In genomic region chr1:156114919-156115513, GRCh38 we compare ENCODE assay signal across 1 cellular context.
A peak's percentile ranks its signal among the peaks of the same experiment; 100 is the strongest.
TF ChIP-seq lines count a peak whose summit lies in the region.

No MANE protein-coding gene starts in this region.

TF ChIP-seq in GM12878, 131 proteins besides CTCF, POLR2A, EP300 and RAD21 (continued from another document):
- TF ChIP-seq NKRF (conservative IDR thresholded peaks at IDR 0.05) (0 out of 2 replicates have a peak, but pooled peaks have one; percentile 45), HDGF (IDR thresholded peaks at IDR 0.05) (no peak), RB1 (IDR thresholded peaks at IDR 0.05; ENCODE audit: borderline replicate concordance) (0 out of 2 replicates have a peak, but pooled peaks have one; percentile 44), LARP7 (IDR thresholded peaks at IDR 0.05) (peak; percentile 86), MLLT1 (IDR thresholded peaks at IDR 0.05) (no peak), PBX3 (IDR thresholded peaks at IDR 0.05; ENCODE audit: insufficient replicate concordance, low read depth, low read length) (peak; percentile 49), DPF2 (IDR thresholded peaks at IDR 0.05) (0 out of 2 replicates have a peak, but pooled peaks have one; percentile 14), RUNX3 (IDR thresholded peaks at IDR 0.05; ENCODE audit: low read length) (0 out of 2 replicates have a peak, but pooled peaks have one; percentile 9), STAT1 (conservative IDR thresholded peaks at IDR 0.05) (no peak), HDAC6 (IDR thresholded peaks at IDR 0.05; ENCODE audit: unreplicated experiment) (peak; percentile 85), NR2F1 (conservative IDR thresholded peaks at IDR 0.05) (no peak; the same call in 1 of the 2 replicates), CREM (IDR thresholded peaks at IDR 0.05; ENCODE audit: low read depth) (no peak), CHD1 (IDR thresholded peaks at IDR 0.05; ENCODE audit: low read depth, low read length) (peak; percentile 23; the same call in 1 of the 2 replicates), SUZ12 (IDR thresholded peaks at IDR 0.05; ENCODE audit: unreplicated experiment) (no peak), PAX5 (IDR thresholded peaks at IDR 0.05; ENCODE audit: borderline replicate concordance, low read depth, low read length) (no peak), MXI1 (IDR thresholded peaks at IDR 0.05; ENCODE audit: low read depth, low read length) (0 out of 2 replicates have a peak, but pooled peaks have one; percentile 29), SMARCA5 (IDR thresholded peaks at IDR 0.05) (peak; percentile 63; the same call in 1 of the 2 replicates), GATAD2B (conservative IDR thresholded peaks at IDR 0.05; ENCODE audit: low read depth) (peak; percentile 80), BACH1 (IDR thresholded peaks at IDR 0.05; ENCODE audit: borderline replicate concordance) (0 out of 2 replicates have a peak, but pooled peaks have one; percentile 16), PKNOX1 (IDR thresholded peaks at IDR 0.05) (peak; percentile 79), ZNF687 (IDR thresholded peaks at IDR 0.05) (0 out of 2 replicates have a peak, but pooled peaks have one; percentile 7)
